In genomic region chr19:4220188-4220587, GRCh38 we compare ENCODE assay signal across 33 cellular contexts. TPM values are rescaled to one million over a fixed set of nuclear protein-coding genes. Genes with fewer than 3 reads are reported as not detected.
"Had no signal": no experiment of that assay in that cellular context is flagged by ENCODE, and none has a peak within 500 bp of the region (broad histone marks: within the 10 kb centered on the region; RNA-seq: fewer than 3 reads in every experiment).

No MANE protein-coding gene starts in this region.

- H3K27ac ChIP-seq: ascending aorta, breast epithelium, SJCRH30, SK-N-MC, WERI-Rb-1 had no signal

- H3K4me3 ChIP-seq: ascending aorta, breast epithelium, MG63, SJCRH30, SK-N-MC had no signal

- H3K9me3 ChIP-seq: ascending aorta, breast epithelium, MG63, SJCRH30 had no signal

- H3K27me3 ChIP-seq: ascending aorta, breast epithelium, MG63, SJCRH30 had no signal

- H3K36me3 ChIP-seq: ascending aorta, breast epithelium, MG63, SJCRH30, WERI-Rb-1 had no signal

- H3K4me1 ChIP-seq: ascending aorta, breast epithelium, SJCRH30 had no signal

- ATAC-seq: activated CD8-positive, alpha-beta T cell treated with anti-CD3 and anti-CD28 coated beads for 36 hours; activated T-cell treated with anti-CD3 and anti-CD28 coated beads, Interleukin-2, amount 50 U/mL, for 72 hours; activated T-helper 17 cell treated with anti-CD3 and anti-CD28 coated beads, Interleukin-2, amount 50 U/mL, for 72 hours; Panc1 had no signal

- DNase-seq: activated CD4-positive, alpha-beta T cell treated with anti-CD3 and anti-CD28 coated beads, Interleukin-2, amount 10 ng/mL, durations not matched to agents 24 days and 14 days; activated CD4-positive, alpha-beta T cell treated with anti-CD3 and anti-CD28 coated beads, Interleukin-2, amount 50 U/mL, for 4 hours; activated CD8-positive, alpha-beta T cell treated with anti-CD3 and anti-CD28 coated beads for 36 hours; activated effector memory CD4-positive, alpha-beta T cell treated with anti-CD3 and anti-CD28 coated beads, Interleukin-2, amount 50 U/mL, for 16 hours; activated naive CD4-positive, alpha-beta T cell; activated naive CD4-positive, alpha-beta T cell treated with anti-CD3 and anti-CD28 coated beads, Interleukin-2, amount 50 U/mL, for 16 hours; activated naive CD8-positive, alpha-beta T cell treated with anti-CD3 and anti-CD28 coated beads, Interleukin-2, amount 10 ng/mL, durations not matched to agents 7 days and 5 days; activated T-cell treated with anti-CD3 and anti-CD28 coated beads, Interleukin-2, amount 50 U/mL, for 1 hour; activated T-cell treated with anti-CD3 and anti-CD28 coated beads, Interleukin-2, amount 50 U/mL, for 72 hours; amygdala; caudate nucleus; cerebellar nuclear complex; Kasumi-1; NCI-H1092; NCI-H1436 treated with DMSO at 0.1 percent for 48 hours; NCI-H1694 treated with DMSO at 0.1 percent for 48 hours; NCI-H2029; NCI-H345; NCI-H524 treated with DMSO at 0.1 percent for 48 hours; SHP77; T1000; WERI-Rb-1 had no signal

RNA-seq across cellular contexts. Expression of gene EBI3, which starts 9.1 kb away (rescaled TPM):
- total RNA-seq: ascending aorta, SJCRH30 had no signal

RNA-seq across cellular contexts. Expression of gene ANKRD24, which starts 37.7 kb away (rescaled TPM):
- total RNA-seq: ascending aorta had no signal

RNA-seq across cellular contexts. Expression of gene SHD, which starts 58.9 kb away (rescaled TPM):
- total RNA-seq: activated CD4-positive, alpha-beta T cell treated with anti-CD3 and anti-CD28 coated beads, Interleukin-2, amount 10 ng/mL, durations not matched to agents 24 days and 14 days; activated CD8-positive, alpha-beta memory T cell treated with anti-CD3 and anti-CD28 coated beads for 36 hours; activated CD8-positive, alpha-beta T cell treated with anti-CD3 and anti-CD28 coated beads for 36 hours; activated naive CD8-positive, alpha-beta T cell treated with anti-CD3 and anti-CD28 coated beads, Interleukin-2, amount 10 ng/mL, durations not matched to agents 7 days and 5 days; activated T-cell treated with anti-CD3 and anti-CD28 coated beads, Interleukin-2, amount 50 U/mL, for 72 hours; activated T-helper 17 cell treated with anti-CD3 and anti-CD28 coated beads, Interleukin-2, amount 50 U/mL, for 72 hours; ascending aorta; breast epithelium; NCI-H460; T-helper 1 cell treated with Interleukin-12 subunit alpha and Interleukin-12 subunit beta and Interleukin-4 antibody, amounts not matched to agents 30 ng/mL and 1 ng/mL, for 36 hours; T-helper 2 cell treated with Interferon-gamma antibody and Interleukin-4, amounts not matched to agents 100 ng/mL and 5 ng/mL, for 36 hours had no signal
